19 cellular contexts compared by ENCODE assay signal in genomic region chr3:113008117-113008516, GRCh38.
"Had no signal": no experiment of that assay in that cellular context is flagged by ENCODE, and none has a peak within 500 bp of the region (broad histone marks: within the 10 kb centered on the region; RNA-seq: fewer than 3 reads in every experiment).

No MANE protein-coding gene starts in this region.

- H3K9me3 Mint-ChIP-seq: brain; dendritic cell treated with granulocyte-macrophage colony-stimulating factor and Interleukin-4, amounts not matched to agents 40 ng/mL and 50 ng/mL, for 4 days; effector memory CD8-positive, alpha-beta T cell; naive B cell; T-helper 1 cell treated with Interleukin-12 subunit alpha and Interleukin-12 subunit beta and Interleukin-4 antibody, amounts not matched to agents 30 μg/mL and 1 μg/mL, for 36 hours had no signal

- H3K27me3 ChIP-seq: adrenal gland, foreskin keratinocyte, neutrophil had no signal

- H3K27ac ChIP-seq: adrenal gland, epithelial cell of prostate, foreskin keratinocyte, neutrophil had no signal

- DNase-seq: activated CD4-positive, alpha-beta T cell treated with anti-CD3 and anti-CD28 coated beads, Interleukin-2, amount 50 U/mL, for 4 hours; activated CD8-positive, alpha-beta memory T cell treated with anti-CD3 and anti-CD28 coated beads, Interleukin-2, amount 50 U/mL, for 48 hours; activated effector memory CD4-positive, alpha-beta T cell treated with Interleukin-2 at 50 U/mL for 16 hours; adrenal gland; cerebellar nuclear complex; effector memory CD8-positive, alpha-beta T cell; foreskin keratinocyte; head of caudate nucleus; left colon; naive B cell; stimulated activated CD4-positive, alpha-beta T cell treated with anti-CD3 and anti-CD28 coated beads, Interleukin-15, amount 100 ng/mL, for 24 hours; stimulated activated CD4-positive, alpha-beta T cell treated with anti-CD3 and anti-CD28 coated beads, Interleukin-4, amount 100 ng/mL, for 4 hours had no signal

- ATAC-seq: effector memory CD8-positive, alpha-beta T cell; foreskin keratinocyte; left colon; SK-N-SH treated with all-trans-retinoic acid at 6 μM for 48 hours had no signal

- H3K4me3 ChIP-seq: adrenal gland, lung had no signal

- H3K27me3 Mint-ChIP-seq: brain; dendritic cell treated with granulocyte-macrophage colony-stimulating factor and Interleukin-4, amounts not matched to agents 40 ng/mL and 50 ng/mL, for 4 days; effector memory CD8-positive, alpha-beta T cell; naive B cell had no signal

- H3K9me3 ChIP-seq: adrenal gland, neutrophil had no signal

- H3K4me3 Mint-ChIP-seq: brain; dendritic cell treated with granulocyte-macrophage colony-stimulating factor and Interleukin-4, amounts not matched to agents 40 ng/mL and 50 ng/mL, for 4 days; effector memory CD8-positive, alpha-beta T cell; naive B cell; T-helper 1 cell treated with Interleukin-12 subunit alpha and Interleukin-12 subunit beta and Interleukin-4 antibody, amounts not matched to agents 30 μg/mL and 1 μg/mL, for 36 hours had no signal

- H3K27ac Mint-ChIP-seq: dendritic cell treated with granulocyte-macrophage colony-stimulating factor and Interleukin-4, amounts not matched to agents 40 ng/mL and 50 ng/mL, for 4 days; T-helper 1 cell treated with Interleukin-12 subunit alpha and Interleukin-12 subunit beta and Interleukin-4 antibody, amounts not matched to agents 30 μg/mL and 1 μg/mL, for 36 hours had no signal

- H3K4me1 ChIP-seq: adrenal gland, foreskin keratinocyte had no signal
